10 cellular contexts compared by ENCODE assay signal in genomic region chr9:38046669-38047300, GRCh38. TPM values are rescaled to one million over a fixed set of nuclear protein-coding genes. Genes with fewer than 3 reads are reported as not detected.
A peak's percentile ranks its signal among the peaks of the same experiment; 100 is the strongest.
DNase-seq lines count a peak whose midpoint lies in the region; ATAC-seq, FAIRE-seq and TF ChIP-seq lines count a peak whose summit lies in the region.
"Had no signal": no experiment of that assay in that cellular context is flagged by ENCODE, and none has a peak within 500 bp of the region (broad histone marks: within the 10 kb centered on the region; RNA-seq: fewer than 3 reads in every experiment).

No MANE protein-coding gene starts in this region.

- CTCF ChIA-PET in MCF 10A (lab: Yijun Ruan, JAX): interaction anchor here (1.0 to 1.2 kb wide), 2 partner anchors 41 to 126 kb away, joined by 3 to 5 read pairs; no protein-coding TSS in a partner anchor
- CTCF ChIA-PET in GM10248 (lab: Yijun Ruan, JAX): no interaction called here

- no peak for FAIRE-seq in GM12891 (lab: Jason Lieb, UNC)

- intact Hi-C loops in MCF 10A (cut with micrococcal nuclease): loop anchor here (1.0 to 5.0 kb wide), 2 partner anchors 51 to 79 kb away; no protein-coding TSS in a partner anchor
- intact Hi-C loops in left colon (cut with DNase I, micrococcal nuclease): no loop called here
- intact Hi-C loops in upper lobe of right lung (cut with DNase I): no loop called here

- BruUV-seq in MCF 10A (replicated peaks; lab: Mats Ljungman, UMichigan): no TSS peak

- no peaks in the 10 kb centered on the region for H3K36me3 ChIP-seq in upper lobe of right lung

- no peaks in the 10 kb centered on the region for H3K27me3 Mint-ChIP-seq in MCF 10A (ENCODE audit: insufficient read depth, unreplicated experiment)
- H3K27me3 Mint-ChIP-seq: B cell had no signal

- H3K9me3 ChIP-seq in upper lobe of right lung: no peaks in the 10 kb centered on the region

- no peaks in the 10 kb centered on the region for H3K9me3 Mint-ChIP-seq in MCF 10A (ENCODE audit: unreplicated experiment)

- H3K36me3 Mint-ChIP-seq in MCF 10A (ENCODE audit: insufficient read depth, unreplicated experiment): peaks cover 6% of the 10 kb centered on the region

- H3K27ac ChIP-seq in upper lobe of right lung: peak overlapping the region; percentile 86

- peak; percentile 37 for ATAC-seq in left colon
- ATAC-seq in upper lobe of right lung: peak; percentile 68

- TF ChIP-seq CTCF in MCF 10A (IDR thresholded peaks at IDR 0.05; ENCODE audit: unreplicated experiment) (no peak), upper lobe of right lung (IDR thresholded peaks at IDR 0.05) (no peak), GM10248 (IDR thresholded peaks at IDR 0.05; ENCODE audit: control extremely low read depth, extremely low read depth, low read depth, missing control alignments) (no peak)

- DNase-seq in NCI-H2196 (lab: John Stamatoyannopoulos, UW; ENCODE audit: unreplicated experiment) (peak; percentile 48), NCI-H2196 treated with DMSO at 0.1 percent for 48 hours (lab: John Stamatoyannopoulos, UW; ENCODE audit: unreplicated experiment) (no peak), MCF 10A (ENCODE audit: unreplicated experiment) (peak; percentile 73), left colon (peak in 1 of 2 donors; percentile 49), upper lobe of right lung (no peak), GM12891 (ENCODE audit: insufficient read length, low spot score) (no peak), GM10248 (ENCODE audit: extremely low spot score) (no peak), NCI-H2171 (lab: John Stamatoyannopoulos, UW) (no peak)
- DNase-seq: activated CD4-positive, alpha-beta T cell treated with anti-CD3 and anti-CD28 coated beads for 48 hours had no signal

- H3K27me3 ChIP-seq in upper lobe of right lung: no peaks in the 10 kb centered on the region

- peaks cover 40% of the 10 kb centered on the region for H3K4me1 Mint-ChIP-seq in MCF 10A (ENCODE audit: insufficient read depth, unreplicated experiment)
- H3K4me1 Mint-ChIP-seq: B cell had no signal

- H3K4me1 ChIP-seq in upper lobe of right lung: peaks cover 44% of the 10 kb centered on the region

- TF ChIP-seq POLR2A in GM12891 (IDR thresholded peaks at IDR 0.05; ENCODE audit: low read depth, low read length): no peak

- POLR2A ChIA-PET in MCF 10A (lab: Yijun Ruan, JAX): interaction anchor here (0.6 to 3.4 kb wide), 8 partner anchors 10 to 144 kb away, joined by 3 to 39 read pairs (median 9); partner anchors contain the start of gene SLC25A51
- POLR2A ChIA-PET in GM10248 (lab: Yijun Ruan, JAX): no interaction called here

- peak overlapping the region; percentile 9 for H3K4me3 ChIP-seq in upper lobe of right lung

- H3K4me3 Mint-ChIP-seq in MCF 10A (ENCODE audit: unreplicated experiment): peak overlapping the region; percentile 36
- H3K4me3 Mint-ChIP-seq: B cell had no signal

- peak overlapping the region; percentile 81 for H3K27ac Mint-ChIP-seq in MCF 10A (ENCODE audit: low read depth, unreplicated experiment)
- H3K27ac Mint-ChIP-seq: B cell had no signal

TF ChIP-seq in GM12891, 5 proteins besides CTCF, POLR2A, EP300 and RAD21:
- no peak for TF ChIP-seq POU2F2 (IDR thresholded peaks at IDR 0.05; ENCODE audit: low read depth, low read length)
- TF ChIP-seq PAX5 (IDR thresholded peaks at IDR 0.05; ENCODE audit: insufficient read depth, low read length, severe bottlenecking): no peak
- no peak for TF ChIP-seq TAF1 (IDR thresholded peaks at IDR 0.05; ENCODE audit: low read depth, low read length)
- TF ChIP-seq SPI1 (IDR thresholded peaks at IDR 0.05; ENCODE audit: low read depth, low read length): no peak
- no peak for TF ChIP-seq POLR2AphosphoS5 (IDR thresholded peaks at IDR 0.05; ENCODE audit: low read depth, low read length)

RNA-seq across cellular contexts. Expression of gene SHB, which starts 22.2 kb away (rescaled TPM):
- total RNA-seq in MCF 10A (2022): 22.3 and 29.6 TPM in 2 replicates
- total RNA-seq in left colon: 10 to 100 TPM; 19.6 to 26.2 TPM
- 33.4 TPM for total RNA-seq in upper lobe of right lung
- polyA plus RNA-seq in GM12891 (2012; ENCODE audit: low read depth, missing spikeins): 2.7 TPM

Comparison
In these comparisons a context has a peak if more than half of its experiments do, and no peak if none do; other contexts are left out.
1. DNase-seq: peak in NCI-H2196 (single experiment) and MCF 10A (single experiment); none in NCI-H2196 treated with DMSO at 0.1 percent for 48 hours (single experiment), upper lobe of right lung (single experiment), GM12891 (single experiment), GM10248 (single experiment) and NCI-H2171 (single experiment).